ENCODE assay signal across 8 cellular contexts in genomic region chr19:36686365-36687213, GRCh38. TPM values are rescaled to one million over a fixed set of nuclear protein-coding genes. Genes with fewer than 3 reads are reported as not detected.
DNase-seq lines count a peak whose midpoint lies in the region; ATAC-seq and TF ChIP-seq lines count a peak whose summit lies in the region.

No MANE protein-coding gene starts in this region.

- WGBS in ovary, 3 donors = 6 to 8% (median 7%) methylated on average over 20 of the region's 20 CpGs

- H3K4me1 ChIP-seq in ovary (ENCODE audit: insufficient read depth) = peaks cover 4% of the 10 kb centered on the region

- TF ChIP-seq EP300 in ovary (IDR thresholded peaks at IDR 0.05) = no peak

- ATAC-seq in HG03045 (IDR thresholded peaks at IDR 0.05; ENCODE audit: unreplicated experiment) = peak; percentile 3

- no peaks in the 10 kb centered on the region for H3K27me3 ChIP-seq in ovary

- H3K4me3 ChIP-seq in WI38 (ENCODE audit: low read depth, low read length) (peak overlapping the region; percentile 93), ovary (peak overlapping the region; percentile 79)

- no peak overlapping the region for H3K27ac ChIP-seq in ovary

- intact Hi-C loops in ovary (cut with DNase I) = no loop called here

- TF ChIP-seq CTCF in WI38 (IDR thresholded peaks at IDR 0.05; ENCODE audit: low read depth, low read length) (no peak), ovary (IDR thresholded peaks at IDR 0.05) (no peak)

- no peaks in the 10 kb centered on the region for H3K36me3 ChIP-seq in ovary

- no peak for TF ChIP-seq POLR2A in ovary (IDR thresholded peaks at IDR 0.05)

- DNase-seq in ELF-1 (ENCODE audit: low read depth, low spot score) (peak; percentile 17), germinal center (ENCODE audit: low spot score) (peak; percentile 6), ovary (peak; percentile 11 to 46 (median 39)), NCI-H1930 (lab: John Stamatoyannopoulos, UW) (no peak), SHP77 treated with DMSO at 0.1 percent for 48 hours (lab: John Stamatoyannopoulos, UW) (no peak)
- no peak for DNase-seq in stimulated activated CD4-positive, alpha-beta T cell treated with anti-CD3 and anti-CD28 coated beads, Interleukin-15, amount 100 ng/mL, for 24 hours

- peaks cover 0 to 10% of the 10 kb centered on the region in 2 donors for H3K9me3 ChIP-seq in ovary

RNA-seq across cellular contexts. Expression of gene ZNF567, which starts 0.8 kb away (rescaled TPM):
- 10 to 100 TPM in 2 of 7 donors, 1 to 10 TPM in 5; 7.4 to 12.6 (median 9.0) TPM for total RNA-seq in ovary
- 1 to 10 TPM; 4.3 to 8.4 TPM for polyA plus RNA-seq in ovary

RNA-seq across cellular contexts. Expression of gene ZNF461, which starts 20.0 kb away (rescaled TPM):
- 10 to 100 TPM in 2 of 7 donors, 1 to 10 TPM in 5; 6.4 to 12.9 (median 9.1) TPM for total RNA-seq in ovary
- polyA plus RNA-seq in ovary = 1 to 10 TPM; 4.7 to 9.9 TPM

Comparison
In these comparisons a context has a peak if more than half of its experiments do, and no peak if none do; other contexts are left out.
1. DNase-seq: peak in ELF-1 (single experiment), germinal center (single experiment) and ovary (5 of 5); none in NCI-H1930 (0 of 2), stimulated activated CD4-positive, alpha-beta T cell treated with anti-CD3 and anti-CD28 coated beads, Interleukin-15, amount 100 ng/mL, for 24 hours (single experiment) and SHP77 treated with DMSO at 0.1 percent for 48 hours (single experiment).